39 cellular contexts compared by ENCODE assay signal in the genomic region with DNA sequence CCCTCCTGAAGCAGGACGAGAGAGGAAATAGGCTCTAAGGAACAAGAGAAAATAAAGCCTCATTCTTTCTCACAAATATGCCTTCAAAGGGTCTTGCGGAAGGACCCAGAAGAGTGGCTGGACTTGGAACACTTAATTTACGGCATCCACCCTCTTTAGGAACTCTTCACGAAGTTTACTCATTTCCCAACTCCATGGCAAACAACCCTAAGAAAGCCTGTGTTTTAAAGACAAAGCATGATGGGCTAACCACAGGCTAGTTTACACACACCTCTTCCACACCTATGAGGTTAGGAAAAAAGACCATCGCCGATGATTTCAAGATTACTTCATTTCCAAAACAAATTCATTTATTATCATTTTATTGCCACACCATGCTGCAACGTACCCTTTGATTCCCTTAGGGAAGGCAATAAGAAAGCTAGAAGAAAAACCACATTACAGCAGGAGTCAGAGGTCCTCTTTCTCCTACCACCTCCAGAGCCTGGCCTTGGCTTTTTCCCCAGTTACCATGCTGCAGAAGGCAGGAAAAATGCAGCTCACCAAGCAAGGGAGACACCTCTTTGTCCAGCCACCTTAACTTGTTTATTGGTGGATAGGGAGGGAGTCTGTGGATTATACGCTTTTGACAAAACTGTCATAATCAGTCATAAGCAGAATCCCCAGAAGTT. TPM values are rescaled to one million over a fixed set of nuclear protein-coding genes. Genes with fewer than 3 reads are reported as not detected.
"Had no signal": no experiment of that assay in that cellular context is flagged by ENCODE, and none has a peak within 500 bp of the region (broad histone marks: within the 10 kb centered on the region; RNA-seq: fewer than 3 reads in every experiment).

No MANE protein-coding gene starts in this region.

- H3K27ac Mint-ChIP-seq: activated CD4-positive, alpha-beta memory T cell treated with anti-CD3 and anti-CD28 coated beads, Interleukin-2, amount 10 ng/mL, durations not matched to agents 7 days and 5 days; activated CD4-positive, alpha-beta T cell treated with anti-CD3 and anti-CD28 coated beads for 36 hours; activated CD4-positive, alpha-beta T cell treated with anti-CD3 and anti-CD28 coated beads, Interleukin-2, amount 10 ng/mL, durations not matched to agents 7 days and 5 days; activated CD8-positive, alpha-beta memory T cell treated with anti-CD3 and anti-CD28 coated beads, Interleukin-2, amount 10 ng/mL, durations not matched to agents 7 days and 5 days; activated CD8-positive, alpha-beta T cell treated with anti-CD3 and anti-CD28 coated beads, Interleukin-2, amount 10 ng/mL, durations not matched to agents 7 days and 5 days; activated naive CD4-positive, alpha-beta T cell treated with anti-CD3 and anti-CD28 coated beads, Interleukin-2, amount 10 ng/mL, durations not matched to agents 7 days and 5 days; activated naive CD4-positive, alpha-beta T cell treated with anti-CD3 and anti-CD28 coated beads, Interleukin-2, amount 50 U/mL, for 24 hours; activated naive CD8-positive, alpha-beta T cell; activated naive CD8-positive, alpha-beta T cell treated with anti-CD3 and anti-CD28 coated beads, Interleukin-2, amount 10 ng/mL, durations not matched to agents 7 days and 5 days; activated naive CD8-positive, alpha-beta T cell treated with anti-CD3 and anti-CD28 coated beads, Interleukin-2, amount 50 U/mL, for 24 hours; activated T-cell treated with anti-CD3 and anti-CD28 coated beads, Interleukin-2, amount 50 U/mL, for 24 hours; activated T-helper 2 cell treated with anti-CD3 and anti-CD28 coated beads, Interferon-gamma antibody, Interleukin-2, Interleukin-4, amounts not matched to agents 10 μg/mL and 5 μg/mL and 100 μg/mL, durations not matched to agents 14 hours and 24 hours and 36 hours; brain; T-helper 1 cell treated with Interleukin-12 subunit alpha and Interleukin-12 subunit beta and Interleukin-4 antibody, amounts not matched to agents 30 μg/mL and 1 μg/mL, for 36 hours; T-helper 2 cell treated with Interferon-gamma antibody and Interleukin-4, amounts not matched to agents 5 μg/mL and 100 μg/mL, for 36 hours; WTC11 had no signal

- H3K4me1 ChIP-seq: ascending aorta had no signal

- H3K9me3 Mint-ChIP-seq: activated CD4-positive, alpha-beta memory T cell treated with anti-CD3 and anti-CD28 coated beads, Interleukin-2, amount 10 ng/mL, durations not matched to agents 7 days and 5 days; activated naive CD4-positive, alpha-beta T cell treated with anti-CD3 and anti-CD28 coated beads, Interleukin-2, amount 10 ng/mL, durations not matched to agents 7 days and 5 days; activated naive CD4-positive, alpha-beta T cell treated with anti-CD3 and anti-CD28 coated beads, Interleukin-2, amount 50 U/mL, for 24 hours; activated naive CD8-positive, alpha-beta T cell treated with anti-CD3 and anti-CD28 coated beads, Interleukin-2, amount 10 ng/mL, durations not matched to agents 7 days and 5 days; activated T-cell treated with anti-CD3 and anti-CD28 coated beads, Interleukin-2, amount 50 U/mL, for 24 hours; central memory CD8-positive, alpha-beta T cell; T-helper 2 cell treated with Interferon-gamma antibody and Interleukin-4, amounts not matched to agents 5 μg/mL and 100 μg/mL, for 36 hours had no signal

- H3K4me3 Mint-ChIP-seq: activated CD4-positive, alpha-beta memory T cell treated with anti-CD3 and anti-CD28 coated beads, Interleukin-2, amount 10 ng/mL, durations not matched to agents 7 days and 5 days; activated CD4-positive, alpha-beta T cell treated with anti-CD3 and anti-CD28 coated beads for 36 hours; activated CD4-positive, alpha-beta T cell treated with anti-CD3 and anti-CD28 coated beads, Interleukin-2, amount 10 ng/mL, durations not matched to agents 7 days and 5 days; activated CD8-positive, alpha-beta memory T cell treated with anti-CD3 and anti-CD28 coated beads, Interleukin-2, amount 10 ng/mL, durations not matched to agents 7 days and 5 days; activated CD8-positive, alpha-beta T cell treated with anti-CD3 and anti-CD28 coated beads, Interleukin-2, amount 10 ng/mL, durations not matched to agents 7 days and 5 days; activated naive CD4-positive, alpha-beta T cell treated with anti-CD3 and anti-CD28 coated beads, Interleukin-2, amount 10 ng/mL, durations not matched to agents 7 days and 5 days; activated naive CD4-positive, alpha-beta T cell treated with anti-CD3 and anti-CD28 coated beads, Interleukin-2, amount 50 U/mL, for 24 hours; activated naive CD8-positive, alpha-beta T cell; activated naive CD8-positive, alpha-beta T cell treated with anti-CD3 and anti-CD28 coated beads, Interleukin-2, amount 10 ng/mL, durations not matched to agents 7 days and 5 days; activated naive CD8-positive, alpha-beta T cell treated with anti-CD3 and anti-CD28 coated beads, Interleukin-2, amount 50 U/mL, for 24 hours; activated T-cell treated with anti-CD3 and anti-CD28 coated beads, Interleukin-2, amount 50 U/mL, for 24 hours; brain; central memory CD8-positive, alpha-beta T cell; T-helper 1 cell treated with Interleukin-12 subunit alpha and Interleukin-12 subunit beta and Interleukin-4 antibody, amounts not matched to agents 30 μg/mL and 1 μg/mL, for 36 hours; T-helper 2 cell treated with Interferon-gamma antibody and Interleukin-4, amounts not matched to agents 5 μg/mL and 100 μg/mL, for 36 hours; WTC11 had no signal

- H3K36me3 ChIP-seq: ascending aorta, cardiac muscle cell had no signal

- H3K36me3 Mint-ChIP-seq: activated CD8-positive, alpha-beta memory T cell treated with anti-CD3 and anti-CD28 coated beads, Interleukin-2, amount 10 ng/mL, durations not matched to agents 7 days and 5 days; activated naive CD4-positive, alpha-beta T cell treated with anti-CD3 and anti-CD28 coated beads, Interleukin-2, amount 10 ng/mL, durations not matched to agents 7 days and 5 days; activated naive CD4-positive, alpha-beta T cell treated with anti-CD3 and anti-CD28 coated beads, Interleukin-2, amount 50 U/mL, for 24 hours; activated naive CD8-positive, alpha-beta T cell treated with anti-CD3 and anti-CD28 coated beads, Interleukin-2, amount 10 ng/mL, durations not matched to agents 7 days and 5 days; brain had no signal

- H3K27me3 ChIP-seq: ascending aorta had no signal

- H3K27me3 Mint-ChIP-seq: activated CD4-positive, alpha-beta T cell treated with anti-CD3 and anti-CD28 coated beads for 36 hours; activated naive CD4-positive, alpha-beta T cell treated with anti-CD3 and anti-CD28 coated beads, Interleukin-2, amount 50 U/mL, for 24 hours; activated naive CD8-positive, alpha-beta T cell; activated naive CD8-positive, alpha-beta T cell treated with anti-CD3 and anti-CD28 coated beads, Interleukin-2, amount 50 U/mL, for 24 hours; activated T-cell treated with anti-CD3 and anti-CD28 coated beads, Interleukin-2, amount 50 U/mL, for 24 hours had no signal

- H3K27ac ChIP-seq: ascending aorta, cardiac muscle cell, VCaP had no signal

- H3K9me3 ChIP-seq: ascending aorta had no signal

- ATAC-seq: activated CD4-positive, alpha-beta T cell treated with anti-CD3 and anti-CD28 coated beads for 36 hours; activated CD4-positive, CD25-positive, alpha-beta regulatory T cell treated with anti-CD3 and anti-CD28 coated beads, Interleukin-2, amount 50 U/mL, for 24 hours; activated CD8-positive, alpha-beta memory T cell treated with anti-CD3 and anti-CD28 coated beads, Interleukin-2, amount 10 ng/mL, durations not matched to agents 7 days and 5 days; activated CD8-positive, alpha-beta T cell treated with anti-CD3 and anti-CD28 coated beads, Interleukin-2, amount 10 ng/mL, durations not matched to agents 7 days and 5 days; activated naive CD8-positive, alpha-beta T cell treated with anti-CD3 and anti-CD28 coated beads, Interleukin-2, amount 50 U/mL, for 24 hours; WTC11 had no signal

- H3K4me1 Mint-ChIP-seq: activated CD4-positive, alpha-beta memory T cell treated with anti-CD3 and anti-CD28 coated beads, Interleukin-2, amount 10 ng/mL, durations not matched to agents 7 days and 5 days; activated CD4-positive, alpha-beta T cell treated with anti-CD3 and anti-CD28 coated beads, Interleukin-2, amount 10 ng/mL, durations not matched to agents 7 days and 5 days; activated CD8-positive, alpha-beta memory T cell treated with anti-CD3 and anti-CD28 coated beads, Interleukin-2, amount 10 ng/mL, durations not matched to agents 7 days and 5 days; activated naive CD4-positive, alpha-beta T cell treated with anti-CD3 and anti-CD28 coated beads, Interleukin-2, amount 10 ng/mL, durations not matched to agents 7 days and 5 days; brain had no signal

- DNase-seq: activated CD4-positive, alpha-beta memory T cell treated with anti-CD3 and anti-CD28 coated beads, Interleukin-2, amount 10 ng/mL, durations not matched to agents 7 days and 5 days; activated CD4-positive, alpha-beta T cell treated with anti-CD3 and anti-CD28 coated beads for 1 hour; activated CD4-positive, alpha-beta T cell treated with anti-CD3 and anti-CD28 coated beads for 36 hours; activated CD4-positive, alpha-beta T cell treated with anti-CD3 and anti-CD28 coated beads for 48 hours; activated CD4-positive, alpha-beta T cell treated with anti-CD3 and anti-CD28 coated beads, Interleukin-2, amount 10 ng/mL, durations not matched to agents 7 days and 5 days; activated CD4-positive, alpha-beta T cell treated with anti-CD3 and anti-CD28 coated beads, Interleukin-2, amount 50 U/mL, for 48 hours; activated CD4-positive, CD25-positive, alpha-beta regulatory T cell; activated CD8-positive, alpha-beta memory T cell treated with anti-CD3 and anti-CD28 coated beads for 24 hours; activated CD8-positive, alpha-beta memory T cell treated with anti-CD3 and anti-CD28 coated beads, Interleukin-2, amount 10 ng/mL, durations not matched to agents 7 days and 5 days; activated CD8-positive, alpha-beta memory T cell treated with anti-CD3 and anti-CD28 coated beads, Interleukin-2, amount 50 U/mL, for 48 hours; activated CD8-positive, alpha-beta T cell treated with anti-CD3 and anti-CD28 coated beads, Interleukin-2, amount 10 ng/mL, durations not matched to agents 7 days and 5 days; activated effector memory CD4-positive, alpha-beta T cell treated with Interleukin-2 at 50 U/mL for 16 hours; activated gamma-delta T cell; activated naive CD4-positive, alpha-beta T cell treated with anti-CD3 and anti-CD28 coated beads, Interleukin-2, amount 10 ng/mL, durations not matched to agents 7 days and 5 days; activated naive CD4-positive, alpha-beta T cell treated with Interleukin-2 at 50 U/mL for 16 hours; activated naive CD8-positive, alpha-beta T cell treated with anti-CD3 and anti-CD28 coated beads, Interleukin-2, amount 10 ng/mL, durations not matched to agents 7 days and 5 days; activated naive CD8-positive, alpha-beta T cell treated with anti-CD3 and anti-CD28 coated beads, Interleukin-2, amount 50 U/mL, for 24 hours; activated T-cell treated with anti-CD3 and anti-CD28 coated beads, Interleukin-2, amount 50 U/mL, for 24 hours; activated T-cell treated with anti-CD3 and anti-CD28 coated beads, Interleukin-2, amount 50 U/mL, for 48 hours; amygdala; anterior cingulate cortex; caudate nucleus; cerebellar nuclear complex; T-helper 1 cell; T-helper 2 cell; T-helper 9 cell had no signal

- H3K4me3 ChIP-seq: ascending aorta, cardiac muscle cell had no signal

RNA-seq across cellular contexts. Expression of gene CHI3L2, which starts 29.6 kb away (rescaled TPM):
- total RNA-seq: bronchial epithelial cell, cardiac muscle cell had no signal

RNA-seq across cellular contexts. Expression of gene CHIA, which starts 33.5 kb away (rescaled TPM):
- total RNA-seq: activated CD4-positive, alpha-beta memory T cell treated with anti-CD3 and anti-CD28 coated beads, Interleukin-2, amount 10 ng/mL, durations not matched to agents 7 days and 5 days; activated CD4-positive, alpha-beta T cell treated with anti-CD3 and anti-CD28 coated beads for 36 hours; activated CD4-positive, alpha-beta T cell treated with anti-CD3 and anti-CD28 coated beads, Interleukin-2, amount 10 ng/mL, durations not matched to agents 7 days and 5 days; activated CD8-positive, alpha-beta memory T cell treated with anti-CD3 and anti-CD28 coated beads, Interleukin-2, amount 10 ng/mL, durations not matched to agents 7 days and 5 days; activated CD8-positive, alpha-beta T cell treated with anti-CD3 and anti-CD28 coated beads, Interleukin-2, amount 10 ng/mL, durations not matched to agents 7 days and 5 days; activated naive CD8-positive, alpha-beta T cell treated with anti-CD3 and anti-CD28 coated beads, Interleukin-2, amount 10 ng/mL, durations not matched to agents 7 days and 5 days; activated T-helper 2 cell treated with anti-CD3 and anti-CD28 coated beads, Interferon-gamma antibody, Interleukin-2, Interleukin-4, amounts not matched to agents 10 μg/mL and 5 μg/mL and 100 μg/mL, durations not matched to agents 14 hours and 24 hours and 36 hours; ascending aorta; bronchial epithelial cell; cardiac muscle cell; WTC11 had no signal
- polyA plus RNA-seq: cardiac muscle cell had no signal
